Comparison of ENCODE assay signal across 8 cellular contexts in genomic region chr16:75251280-75252048, GRCh38. TPM values are rescaled to one million over a fixed set of nuclear protein-coding genes. Genes with fewer than 3 reads are reported as not detected.
DNase-seq lines count a peak whose midpoint lies in the region; ATAC-seq, FAIRE-seq and TF ChIP-seq lines count a peak whose summit lies in the region.

A gene with protein sequence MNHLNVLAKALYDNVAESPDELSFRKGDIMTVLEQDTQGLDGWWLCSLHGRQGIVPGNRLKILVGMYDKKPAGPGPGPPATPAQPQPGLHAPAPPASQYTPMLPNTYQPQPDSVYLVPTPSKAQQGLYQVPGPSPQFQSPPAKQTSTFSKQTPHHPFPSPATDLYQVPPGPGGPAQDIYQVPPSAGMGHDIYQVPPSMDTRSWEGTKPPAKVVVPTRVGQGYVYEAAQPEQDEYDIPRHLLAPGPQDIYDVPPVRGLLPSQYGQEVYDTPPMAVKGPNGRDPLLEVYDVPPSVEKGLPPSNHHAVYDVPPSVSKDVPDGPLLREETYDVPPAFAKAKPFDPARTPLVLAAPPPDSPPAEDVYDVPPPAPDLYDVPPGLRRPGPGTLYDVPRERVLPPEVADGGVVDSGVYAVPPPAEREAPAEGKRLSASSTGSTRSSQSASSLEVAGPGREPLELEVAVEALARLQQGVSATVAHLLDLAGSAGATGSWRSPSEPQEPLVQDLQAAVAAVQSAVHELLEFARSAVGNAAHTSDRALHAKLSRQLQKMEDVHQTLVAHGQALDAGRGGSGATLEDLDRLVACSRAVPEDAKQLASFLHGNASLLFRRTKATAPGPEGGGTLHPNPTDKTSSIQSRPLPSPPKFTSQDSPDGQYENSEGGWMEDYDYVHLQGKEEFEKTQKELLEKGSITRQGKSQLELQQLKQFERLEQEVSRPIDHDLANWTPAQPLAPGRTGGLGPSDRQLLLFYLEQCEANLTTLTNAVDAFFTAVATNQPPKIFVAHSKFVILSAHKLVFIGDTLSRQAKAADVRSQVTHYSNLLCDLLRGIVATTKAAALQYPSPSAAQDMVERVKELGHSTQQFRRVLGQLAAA (minus strand): TSS chr16:75251624. CDS start chr16:75251482, 142 bp downstream.

- H3K4me1 ChIP-seq in K562 (replicated peaks in 1 of 2; ENCODE audit: control insufficient read depth in 2 of 2, insufficient read depth in 2 of 2, low read length in 2 of 2) (peaks cover 12 to 75% of the 10 kb centered on the region in 2 experiments; a peak in 3 of 5 replicates), hepatocyte (ENCODE audit: insufficient read depth) (peaks cover 84% of the 10 kb centered on the region)

- peak within 1 kb of the TSS; percentile 84 for H3K4me3 ChIP-seq in K562
- H3K4me3 ChIP-seq in hepatocyte, result peak within 1 kb of the TSS; percentile 95

- 5% methylated on average over 42 of the region's 84 CpGs for WGBS in K562 (ENCODE audit: insufficient coverage, low coverage, missing lambda C conversion rate)
- 7% methylated on average over 33 of the region's 84 CpGs for WGBS in hepatocyte (ENCODE audit: low lambda C conversion rate, missing lambda C conversion rate)

- peak within 1 kb of the TSS; percentile 81 for H3K4me2 ChIP-seq in K562 (ENCODE audit: insufficient read depth, low read length)
- peak within 1 kb of the TSS; percentile 99 for H3K4me2 ChIP-seq in hepatocyte

- H3K9me2 ChIP-seq in hepatocyte (replicated peaks; ENCODE audit: insufficient read depth), result no peaks in the 10 kb centered on the region

- H3K27ac ChIP-seq in K562 (ENCODE audit: extremely low read depth, low read depth, low read length) (peak within 1 kb of the TSS; percentile 82; the same call in 2 of the 3 replicates), hepatocyte (peak within 1 kb of the TSS; percentile 96)

- no TSS peak for BruUV-seq in K562 (replicated peaks; lab: Mats Ljungman, UMichigan)

- H3K79me2 ChIP-seq in K562 (ENCODE audit: control insufficient read depth, insufficient read depth, low read length) (peaks cover 32% of the 10 kb centered on the region), hepatocyte (peaks cover 94% of the 10 kb centered on the region)

- no peak for TF ChIP-seq EP300 in K562 (IDR thresholded peaks at IDR 0.05; ENCODE audit: low read length)

- TF ChIP-seq CTCF in K562 (IDR thresholded peaks at IDR 0.05 in 2 of 3, conservative IDR thresholded peaks at IDR 0.05 in 1 of 3; ENCODE audit: insufficient read depth in 2 of 3, low read depth in 1 of 3, low read length in 3 of 3) (no peak; a peak in 1 of 6 replicates), hepatocyte (IDR thresholded peaks at IDR 0.05; ENCODE audit: poor library complexity) (no peak)

- H4K20me1 ChIP-seq in K562 (replicated peaks; ENCODE audit: control insufficient read depth, insufficient read depth, low read length) (peaks cover 38% of the 10 kb centered on the region), hepatocyte (ENCODE audit: insufficient read depth, poor library complexity, severe bottlenecking) (peaks cover 82% of the 10 kb centered on the region)

- ATAC-seq in GM18861 (IDR thresholded peaks at IDR 0.05; ENCODE audit: unreplicated experiment) (peak; percentile 74), HG03045 (IDR thresholded peaks at IDR 0.05; ENCODE audit: unreplicated experiment) (peak; percentile 65), K562 (peak; percentile 91)

- POLR2A ChIA-PET in K562 (lab: Yijun Ruan, JAX), result interaction anchor here (0.9 kb wide), 1 partner anchor 12 kb away, joined by 4 read pairs; no protein-coding TSS in a partner anchor

- peak; percentile 71 for FAIRE-seq in K562 (lab: Jason Lieb, UNC)

- no peak for TF ChIP-seq RAD21 in K562 (CRISPR knock-in tag; conservative IDR thresholded peaks at IDR 0.05 in 1 of 2, IDR thresholded peaks at IDR 0.05 in 1 of 2)

- CTCF ChIA-PET in K562 (lab: Yijun Ruan, JAX; ENCODE audit: low intra/inter-chr PET ratio), result interaction anchor here (0.7 to 1.1 kb wide), 3 partner anchors 135 to 265 kb away, joined by 3 to 5 read pairs (median 3); no protein-coding TSS in a partner anchor

- DNase-seq in COLO668 (lab: John Stamatoyannopoulos, UW; ENCODE audit: unreplicated experiment) (peak; percentile 90), NCI-H526 treated with DMSO at 0.1 percent for 48 hours (lab: John Stamatoyannopoulos, UW) (peak; percentile 52), K562 (ENCODE audit: extremely low read depth in 1 of 4, low spot score in 3 of 4) (peak; percentile 92 to 96 (median 95)), hepatocyte (ENCODE audit: low spot score) (peak; percentile 96), pulmonary artery endothelial cell (ENCODE audit: low read depth, low spot score) (peak; percentile 57), T-helper 9 cell (no peak)

- in situ Hi-C loops in K562 (cut with MboI), result no loop called here

- peak within 1 kb of the TSS; percentile 90 for H2AFZ ChIP-seq in K562 (ENCODE audit: low read depth, low read length)
- peak within 1 kb of the TSS; percentile 31 for H2AFZ ChIP-seq in hepatocyte

- peaks cover 6% of the 10 kb centered on the region for H3K9me1 ChIP-seq in K562 (ENCODE audit: control insufficient read depth, insufficient read depth, low read length)

- no peaks in the 10 kb centered on the region for H3K27me3 ChIP-seq in K562 (ENCODE audit: control insufficient read depth in 2 of 2, insufficient read depth in 2 of 2, low read length in 2 of 2)
- no peaks in the 10 kb centered on the region for H3K27me3 ChIP-seq in hepatocyte

- intact Hi-C loops in K562 (cut with micrococcal nuclease), result loop anchor here (5.0 kb wide), 2 partner anchors 71 to 136 kb away; no protein-coding TSS in a partner anchor

- no peak for TF ChIP-seq POLR2A in K562 (conservative IDR thresholded peaks at IDR 0.05)

- no peaks in the 10 kb centered on the region for H3K9me3 ChIP-seq in K562 (replicated peaks; ENCODE audit: control insufficient read depth, insufficient read depth, low read depth, low read length)
- no peaks in the 10 kb centered on the region for H3K9me3 ChIP-seq in hepatocyte (ENCODE audit: low read depth)

- peak within 1 kb of the TSS; percentile 70 to 96 for H3K9ac ChIP-seq in K562 (ENCODE audit: insufficient read depth in 1 of 2, low read depth in 2 of 2, low read length in 2 of 2)

- no peaks in the 10 kb centered on the region for H3K36me3 ChIP-seq in K562 (ENCODE audit: control insufficient read depth, insufficient read depth, low read length)
- no peaks in the 10 kb centered on the region for H3K36me3 ChIP-seq in hepatocyte (replicated peaks; ENCODE audit: insufficient read depth, low read depth)

TF ChIP-seq in K562, 482 proteins besides CTCF, POLR2A, EP300 and RAD21 (continues in another document):
- peak; percentile 26; the same call in 1 of the 2 replicates for TF ChIP-seq GABPA (tag; conservative IDR thresholded peaks at IDR 0.05; ENCODE audit: low read depth)
- no peak for TF ChIP-seq FOSL1 (tag; conservative IDR thresholded peaks at IDR 0.05)
- TF ChIP-seq, protein P1, sequence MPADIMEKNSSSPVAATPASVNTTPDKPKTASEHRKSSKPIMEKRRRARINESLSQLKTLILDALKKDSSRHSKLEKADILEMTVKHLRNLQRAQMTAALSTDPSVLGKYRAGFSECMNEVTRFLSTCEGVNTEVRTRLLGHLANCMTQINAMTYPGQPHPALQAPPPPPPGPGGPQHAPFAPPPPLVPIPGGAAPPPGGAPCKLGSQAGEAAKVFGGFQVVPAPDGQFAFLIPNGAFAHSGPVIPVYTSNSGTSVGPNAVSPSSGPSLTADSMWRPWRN (IDR thresholded peaks at IDR 0.05; ENCODE audit: low read depth), result no peak
- TF ChIP-seq CHCHD3 (CRISPR knock-in tag; IDR thresholded peaks at IDR 0.05), result no peak
- TF ChIP-seq, protein P2, sequence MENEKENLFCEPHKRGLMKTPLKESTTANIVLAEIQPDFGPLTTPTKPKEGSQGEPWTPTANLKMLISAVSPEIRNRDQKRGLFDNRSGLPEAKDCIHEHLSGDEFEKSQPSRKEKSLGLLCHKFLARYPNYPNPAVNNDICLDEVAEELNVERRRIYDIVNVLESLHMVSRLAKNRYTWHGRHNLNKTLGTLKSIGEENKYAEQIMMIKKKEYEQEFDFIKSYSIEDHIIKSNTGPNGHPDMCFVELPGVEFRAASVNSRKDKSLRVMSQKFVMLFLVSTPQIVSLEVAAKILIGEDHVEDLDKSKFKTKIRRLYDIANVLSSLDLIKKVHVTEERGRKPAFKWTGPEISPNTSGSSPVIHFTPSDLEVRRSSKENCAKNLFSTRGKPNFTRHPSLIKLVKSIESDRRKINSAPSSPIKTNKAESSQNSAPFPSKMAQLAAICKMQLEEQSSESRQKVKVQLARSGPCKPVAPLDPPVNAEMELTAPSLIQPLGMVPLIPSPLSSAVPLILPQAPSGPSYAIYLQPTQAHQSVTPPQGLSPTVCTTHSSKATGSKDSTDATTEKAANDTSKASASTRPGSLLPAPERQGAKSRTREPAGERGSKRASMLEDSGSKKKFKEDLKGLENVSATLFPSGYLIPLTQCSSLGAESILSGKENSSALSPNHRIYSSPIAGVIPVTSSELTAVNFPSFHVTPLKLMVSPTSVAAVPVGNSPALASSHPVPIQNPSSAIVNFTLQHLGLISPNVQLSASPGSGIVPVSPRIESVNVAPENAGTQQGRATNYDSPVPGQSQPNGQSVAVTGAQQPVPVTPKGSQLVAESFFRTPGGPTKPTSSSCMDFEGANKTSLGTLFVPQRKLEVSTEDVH (IDR thresholded peaks at IDR 0.05; ENCODE audit: low read depth, partially characterized antibody), result no peak
- TF ChIP-seq GATAD2B (IDR thresholded peaks at IDR 0.05; ENCODE audit: borderline replicate concordance), result peak; percentile 84

RNA-seq across cellular contexts. Expression of the gene that starts here (rescaled TPM):
- total RNA-seq in K562 (2011; cell fraction: chromatin; rRNA removed; ENCODE audit: low replicate concordance), result 30.5 and 82.5 TPM in 2 replicates
- total RNA-seq in K562 (2011; cell fraction: nucleolus; rRNA removed), result 37.8 and 38.7 TPM in 2 replicates
- total RNA-seq in K562 (2011; cell fraction: nucleoplasm; rRNA removed), result 29.8 and 32.0 TPM in 2 replicates
- total RNA-seq in K562 (2014; rRNA removed) (14.1 and 16.0 TPM in 2 replicates), K562 (2014; rRNA removed; fragmentation: Illumina TruSeq; extraction: Trizol) (1.1 and 1.7 TPM in 2 replicates), K562 (2015; rRNA removed; fragmentation: Illumina TruSeq; extraction: Trizol) (7.2 and 8.8 TPM in 2 replicates), K562 (2021) (25.6 and 26.3 TPM in 2 replicates), hepatocyte (73.2 and 77.3 TPM in 2 replicates), pulmonary artery endothelial cell (118 and 122 TPM in 2 replicates)
- polyA plus RNA-seq in K562 (2011; rRNA removed) (3.6 and 6.0 TPM in 2 replicates), K562 (2014; fragmentation: Illumina TruSeq; extraction: Trizol) (3.4 and 11.4 TPM in 2 replicates), K562 (2014; fragmentation: Nextera tagmentation; extraction: Ambion mirVana) (under 1 TPM; 0.10 to 0.13 TPM), K562 (2014; rRNA removed) (9.8 and 10.5 TPM in 2 replicates), hepatocyte (112 and 124 TPM in 2 replicates)
- polyA plus RNA-seq in K562 (2011; cell fraction: cytosol; rRNA removed), result 3.6 and 13.5 TPM in 2 replicates
- polyA plus RNA-seq in K562 (2011; cell fraction: nucleus; rRNA removed), result 21.5 and 40.4 TPM in 2 replicates
- 14.6 and 20.3 TPM in 2 replicates for polyA plus RNA-seq in K562 (2012)
- polyA minus RNA-seq in K562 (2011; rRNA and poly(A)+ RNA removed), result 5.7 and 5.9 TPM in 2 replicates
- polyA minus RNA-seq in K562 (2011; cell fraction: cytosol; rRNA and poly(A)+ RNA removed), result 6.9 and 14.9 TPM in 2 replicates
- 16.6 and 18.6 TPM in 2 replicates for polyA minus RNA-seq in K562 (2011; cell fraction: nucleus; rRNA and poly(A)+ RNA removed)
